ENCODE assay signal across 17 cellular contexts in genomic region chr4:118734491-118735205, GRCh38.
"Had no signal": no experiment of that assay in that cellular context is flagged by ENCODE, and none has a peak within 500 bp of the region (broad histone marks: within the 10 kb centered on the region; RNA-seq: fewer than 3 reads in every experiment).

No MANE protein-coding gene starts in this region.

- H3K27ac ChIP-seq: coronary artery, parathyroid adenoma, thyroid gland had no signal

- H3K27ac Mint-ChIP-seq: activated B cell treated with CpG ODN at 0.5 μM for 24 hours; activated CD4-positive, alpha-beta T cell treated with anti-CD3 and anti-CD28 coated beads, Interleukin-2, amount 10 ng/mL, durations not matched to agents 24 days and 14 days; activated CD8-positive, alpha-beta T cell treated with anti-CD3 and anti-CD28 coated beads, Interleukin-2, amount 10 ng/mL, durations not matched to agents 7 days and 5 days; activated naive CD4-positive, alpha-beta T cell treated with anti-CD3 and anti-CD28 coated beads for 36 hours; activated naive CD8-positive, alpha-beta T cell treated with anti-CD3 and anti-CD28 coated beads, Interleukin-2, amount 50 U/mL, for 24 hours; memory B cell; stimulated activated memory B cell treated with anti-CD40 and anti-IgM and Interleukin-4, amounts not matched to agents 10 μg/mL and 1 μg/mL and 100 μg/mL, for 72 hours had no signal

- ATAC-seq: activated CD8-positive, alpha-beta T cell treated with anti-CD3 and anti-CD28 coated beads, Interleukin-2, amount 10 ng/mL, durations not matched to agents 7 days and 5 days; activated naive CD8-positive, alpha-beta T cell treated with anti-CD3 and anti-CD28 coated beads, Interleukin-2, amount 50 U/mL, for 24 hours; esophagus mucosa; left ventricle myocardium superior; stimulated activated memory B cell treated with anti-CD40 and anti-IgM and Interleukin-4, amounts not matched to agents 10 μg/mL and 1 μg/mL and 100 μg/mL, for 72 hours had no signal

- H3K9me3 ChIP-seq: thyroid gland, uterus had no signal

- H2AFZ ChIP-seq: parathyroid adenoma had no signal

- H3K4me3 ChIP-seq: coronary artery, thyroid gland, uterus had no signal

- H3K79me2 ChIP-seq: parathyroid adenoma had no signal

- DNase-seq: activated B cell treated with CpG ODN at 0.5 μM for 24 hours; activated CD4-positive, alpha-beta T cell treated with anti-CD3 and anti-CD28 coated beads, Interleukin-2, amount 10 ng/mL, durations not matched to agents 24 days and 14 days; activated CD8-positive, alpha-beta memory T cell treated with anti-CD3 and anti-CD28 coated beads, Interleukin-2, amount 50 U/mL, for 4 hours; activated CD8-positive, alpha-beta T cell treated with anti-CD3 and anti-CD28 coated beads, Interleukin-2, amount 10 ng/mL, durations not matched to agents 7 days and 5 days; activated naive CD4-positive, alpha-beta T cell treated with anti-CD3 and anti-CD28 coated beads for 36 hours; activated naive CD8-positive, alpha-beta T cell treated with anti-CD3 and anti-CD28 coated beads, Interleukin-2, amount 50 U/mL, for 24 hours; central memory CD4-positive, alpha-beta T cell; kidney glomerular epithelial cell; left ventricle myocardium superior; stimulated activated CD4-positive, alpha-beta T cell treated with anti-CD3 and anti-CD28 coated beads, Interleukin-2, amount 100 ng/mL, for 48 hours; thyroid gland; uterus had no signal

- H3K4me1 Mint-ChIP-seq: activated B cell treated with CpG ODN at 0.5 μM for 24 hours; memory B cell; stimulated activated memory B cell treated with anti-CD40 and anti-IgM and Interleukin-4, amounts not matched to agents 10 μg/mL and 1 μg/mL and 100 μg/mL, for 72 hours had no signal

- H3K4me1 ChIP-seq: parathyroid adenoma, thyroid gland, uterus had no signal

- H3K4me3 Mint-ChIP-seq: activated B cell treated with CpG ODN at 0.5 μM for 24 hours; activated CD4-positive, alpha-beta T cell treated with anti-CD3 and anti-CD28 coated beads, Interleukin-2, amount 10 ng/mL, durations not matched to agents 24 days and 14 days; activated CD8-positive, alpha-beta T cell treated with anti-CD3 and anti-CD28 coated beads, Interleukin-2, amount 10 ng/mL, durations not matched to agents 7 days and 5 days; activated naive CD4-positive, alpha-beta T cell treated with anti-CD3 and anti-CD28 coated beads for 36 hours; activated naive CD8-positive, alpha-beta T cell treated with anti-CD3 and anti-CD28 coated beads, Interleukin-2, amount 50 U/mL, for 24 hours; memory B cell; stimulated activated memory B cell treated with anti-CD40 and anti-IgM and Interleukin-4, amounts not matched to agents 10 μg/mL and 1 μg/mL and 100 μg/mL, for 72 hours had no signal

- H3K36me3 ChIP-seq: uterus had no signal

- H3K27me3 ChIP-seq: thyroid gland, uterus had no signal

- H3K27me3 Mint-ChIP-seq: activated B cell treated with CpG ODN at 0.5 μM for 24 hours; activated CD4-positive, alpha-beta T cell treated with anti-CD3 and anti-CD28 coated beads, Interleukin-2, amount 10 ng/mL, durations not matched to agents 24 days and 14 days; activated naive CD8-positive, alpha-beta T cell treated with anti-CD3 and anti-CD28 coated beads, Interleukin-2, amount 50 U/mL, for 24 hours; memory B cell; stimulated activated memory B cell treated with anti-CD40 and anti-IgM and Interleukin-4, amounts not matched to agents 10 μg/mL and 1 μg/mL and 100 μg/mL, for 72 hours had no signal

- H3K9me3 Mint-ChIP-seq: activated B cell treated with CpG ODN at 0.5 μM for 24 hours; activated CD4-positive, alpha-beta T cell treated with anti-CD3 and anti-CD28 coated beads, Interleukin-2, amount 10 ng/mL, durations not matched to agents 24 days and 14 days; activated naive CD4-positive, alpha-beta T cell treated with anti-CD3 and anti-CD28 coated beads for 36 hours; activated naive CD8-positive, alpha-beta T cell treated with anti-CD3 and anti-CD28 coated beads, Interleukin-2, amount 50 U/mL, for 24 hours; memory B cell; stimulated activated memory B cell treated with anti-CD40 and anti-IgM and Interleukin-4, amounts not matched to agents 10 μg/mL and 1 μg/mL and 100 μg/mL, for 72 hours had no signal
